ENCODE assay signal across 19 cellular contexts in the genomic region with DNA sequence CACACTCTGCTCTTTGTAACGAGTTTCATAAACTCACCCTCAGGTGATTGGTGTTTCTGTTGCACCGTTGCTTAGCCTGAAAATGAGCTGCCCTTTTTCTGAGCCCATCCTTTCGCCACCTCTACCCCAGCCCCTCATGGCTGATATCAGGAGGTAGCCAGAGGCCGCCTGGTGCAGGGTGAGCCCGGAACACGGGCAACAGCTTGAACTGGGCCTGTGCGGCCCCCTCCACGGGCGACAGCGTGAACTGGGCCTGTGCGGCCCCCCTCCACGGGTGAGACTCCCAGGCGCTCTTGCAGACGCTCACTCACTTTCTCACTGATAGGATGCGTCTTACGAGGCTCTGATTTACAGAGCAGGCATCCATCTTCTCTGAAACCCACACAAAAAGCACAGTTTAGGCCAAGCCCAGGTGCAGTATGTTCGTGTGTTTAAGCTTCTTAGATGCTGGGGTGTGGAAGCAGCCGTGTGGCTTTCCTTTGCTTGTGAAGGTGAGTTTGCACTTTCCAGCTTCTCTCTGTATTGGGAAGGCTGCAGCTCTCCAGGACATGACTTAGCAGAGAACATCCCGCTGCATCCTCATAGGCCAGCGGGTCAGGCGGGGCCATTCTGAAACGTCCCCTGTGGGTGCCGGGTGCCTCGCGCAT.
DNase-seq lines count a peak whose midpoint lies in the region; ATAC-seq and TF ChIP-seq lines count a peak whose summit lies in the region.
"Had no signal": no experiment of that assay in that cellular context is flagged by ENCODE, and none has a peak within 500 bp of the region (broad histone marks: within the 10 kb centered on the region; RNA-seq: fewer than 3 reads in every experiment).

No MANE protein-coding gene starts in this region.

- H3K4me3 ChIP-seq in SK-N-SH (ENCODE audit: low read depth in 2 of 2, low read length in 1 of 2) (no peak overlapping the region), endodermal cell (ENCODE audit: low read length) (no peak overlapping the region), osteoblast (ENCODE audit: insufficient read depth, low read length) (no peak overlapping the region)
- H3K4me3 ChIP-seq: ascending aorta, mucosa of descending colon, SK-N-MC, smooth muscle cell, tibial nerve had no signal

- H3K4ac ChIP-seq in H9 (ENCODE audit: low read depth, low read length), result no peak overlapping the region

- CTCF ChIA-PET in SK-N-SH (lab: Yijun Ruan, JAX), result no interaction called here

- H3K4me1 Mint-ChIP-seq in H9 (peaks cover under 1 to 3% of the 10 kb centered on the region in 2 experiments; a peak in 2 of 4 replicates), endodermal cell (no peaks in the 10 kb centered on the region)

- no peak overlapping the region for H2BK12ac ChIP-seq in H9 (ENCODE audit: insufficient read length, low read depth, low read length)

- no peak overlapping the region for H2BK20ac ChIP-seq in H9 (ENCODE audit: low read depth, low read length, poor library complexity, severe bottlenecking)

- no peak overlapping the region for H3T11ph ChIP-seq in H9 (ENCODE audit: low read length)

- peaks cover 53% of the 10 kb centered on the region for H3K27me3 ChIP-seq in SK-N-SH (ENCODE audit: insufficient read depth)
- H3K27me3 ChIP-seq in H9 (ENCODE audit: insufficient read depth, low read length), result no peaks in the 10 kb centered on the region
- no peaks in the 10 kb centered on the region for H3K27me3 ChIP-seq in endodermal cell (ENCODE audit: control insufficient read depth, insufficient read depth, low read length, poor library complexity, severe bottlenecking)
- no peaks in the 10 kb centered on the region for H3K27me3 ChIP-seq in osteoblast (ENCODE audit: insufficient read depth, low read length)
- H3K27me3 ChIP-seq: ascending aorta, tibial nerve had no signal

- H4K8ac ChIP-seq in H9 (replicated peaks; ENCODE audit: insufficient read length, low read depth, low read length), result no peak overlapping the region

- no peak overlapping the region for H2BK15ac ChIP-seq in H9 (ENCODE audit: low read depth, low read length)

- no peaks in the 10 kb centered on the region for H3K9me2 ChIP-seq in SK-N-SH

- H4K20me1 ChIP-seq in SK-N-SH (ENCODE audit: insufficient read depth) (no peaks in the 10 kb centered on the region), H9 (ENCODE audit: control insufficient read depth, insufficient read depth, insufficient read length) (no peaks in the 10 kb centered on the region), osteoblast (ENCODE audit: insufficient read depth, low read length) (no peaks in the 10 kb centered on the region)

- DNase-seq in SK-N-SH (no peak), H9 (no peak), endodermal cell (no peak), osteoblast (ENCODE audit: insufficient read length, low spot score, missing footprints) (peak; percentile 86), OCI-M1 (lab: John Stamatoyannopoulos, UW) (no peak), SIG-M5 treated with dmso at 0.1 percent for 504 hours (lab: John Stamatoyannopoulos, UW; ENCODE audit: unreplicated experiment) (no peak)
- DNase-seq: activated CD4-positive, alpha-beta T cell treated with anti-CD3 and anti-CD28 coated beads, Interleukin-2, amount 50 U/mL, for 48 hours; NCI-H2029 treated with DMSO at 0.1 percent for 48 hours; NCI-H524 had no signal

- no peak overlapping the region for H2BK120ac ChIP-seq in H9 (ENCODE audit: low read depth, low read length, poor library complexity, severe bottlenecking)

- H3K4me2 ChIP-seq in SK-N-SH, result no peak overlapping the region
- H3K4me2 ChIP-seq in H9 (ENCODE audit: insufficient read depth, insufficient read length, low read length), result no peak overlapping the region
- H3K4me2 ChIP-seq in osteoblast (ENCODE audit: insufficient read depth, low read length), result no peak overlapping the region
- H3K4me2 ChIP-seq: smooth muscle cell had no signal

- no peaks in the 10 kb centered on the region for H3K9me3 Mint-ChIP-seq in H9
- no peaks in the 10 kb centered on the region for H3K9me3 Mint-ChIP-seq in endodermal cell

- H3K23me2 ChIP-seq in H9 (ENCODE audit: insufficient read length, low read depth, low read length, poor library complexity, severe bottlenecking), result no peaks in the 10 kb centered on the region

- H3K4me3 Mint-ChIP-seq in H9 (no peak overlapping the region), endodermal cell (no peak overlapping the region)

- H3K4me1 ChIP-seq in SK-N-SH (ENCODE audit: control insufficient read depth in 1 of 2, insufficient read depth in 2 of 2, low read depth in 1 of 2, low read length in 1 of 2), result no peaks in the 10 kb centered on the region
- H3K4me1 ChIP-seq in H9 (ENCODE audit: insufficient read depth, low read length), result no peaks in the 10 kb centered on the region
- no peaks in the 10 kb centered on the region for H3K4me1 ChIP-seq in endodermal cell (ENCODE audit: control insufficient read depth, insufficient read depth, low read length)
- H3K4me1 ChIP-seq in osteoblast (ENCODE audit: insufficient read depth, low read length), result no peaks in the 10 kb centered on the region
- H3K4me1 ChIP-seq: ascending aorta, parathyroid adenoma had no signal

- POLR2A ChIA-PET in SK-N-SH (lab: Yijun Ruan, JAX), result no interaction called here

- TF ChIP-seq CTCF in SK-N-SH (IDR thresholded peaks at IDR 0.05), result no peak
- TF ChIP-seq CTCF in H9 (conservative IDR thresholded peaks at IDR 0.05), result no peak
- TF ChIP-seq CTCF in endodermal cell (conservative IDR thresholded peaks at IDR 0.05), result no peak
- no peak for TF ChIP-seq CTCF in osteoblast (IDR thresholded peaks at IDR 0.05; ENCODE audit: extremely low read depth, low read depth, low read length)

- no peak overlapping the region for H3K56ac ChIP-seq in H9 (ENCODE audit: insufficient read length, low read depth, low read length)

- WGBS in SK-N-SH (ENCODE audit: low lambda C conversion rate), result 21% methylated on average over 9 of the region's 25 CpGs
- no CpG with 5 or more reads among the region's 25 CpGs for WGBS in H9 (ENCODE audit: extremely low coverage, insufficient read length, low lambda C conversion rate)
- 91 to 96% methylated on average over 23 to 25 of the region's 25 CpGs for WGBS in endodermal cell (ENCODE audit: insufficient coverage in 1 of 2, insufficient read length in 1 of 2), 2 experiments

- H2AFZ ChIP-seq in SK-N-SH (ENCODE audit: low read depth) (no peak overlapping the region), H9 (ENCODE audit: low read length) (no peak overlapping the region), osteoblast (ENCODE audit: low read length) (no peak overlapping the region)
- H2AFZ ChIP-seq: parathyroid adenoma had no signal

- H3K23ac ChIP-seq in H9 (ENCODE audit: insufficient read length, low read depth, low read length), result no peak overlapping the region

- H3K79me1 ChIP-seq in H9 (ENCODE audit: insufficient read depth, low read depth, low read length, poor library complexity, severe bottlenecking), result no peaks in the 10 kb centered on the region

- TF ChIP-seq RAD21 in SK-N-SH (IDR thresholded peaks at IDR 0.05; ENCODE audit: low read length), result no peak

- H3K9me3 ChIP-seq in SK-N-SH, result no peaks in the 10 kb centered on the region
- no peaks in the 10 kb centered on the region for H3K9me3 ChIP-seq in H9 (ENCODE audit: control insufficient read depth, low read depth, low read length)
- H3K9me3 ChIP-seq in endodermal cell (ENCODE audit: control insufficient read depth, low read length), result no peaks in the 10 kb centered on the region
- H3K9me3 ChIP-seq in osteoblast (ENCODE audit: low read depth, low read length), result peaks cover 2% of the 10 kb centered on the region
- H3K9me3 ChIP-seq: ascending aorta, tibial nerve had no signal

- no peak overlapping the region for H2AK5ac ChIP-seq in H9 (ENCODE audit: insufficient read length, low read length)

- H3K79me2 ChIP-seq in SK-N-SH (ENCODE audit: insufficient read depth) (no peaks in the 10 kb centered on the region), H9 (ENCODE audit: insufficient read depth, low read length) (no peaks in the 10 kb centered on the region), osteoblast (ENCODE audit: insufficient read depth, low read length) (no peaks in the 10 kb centered on the region)
- H3K79me2 ChIP-seq: parathyroid adenoma had no signal

- H3K27ac ChIP-seq in SK-N-SH (ENCODE audit: low read depth in 2 of 2, low read length in 1 of 2) (no peak overlapping the region), H9 (ENCODE audit: insufficient read length, low read depth, low read length) (no peak overlapping the region), endodermal cell (ENCODE audit: low read depth, low read length) (peak overlapping the region; percentile 38), osteoblast (ENCODE audit: low read depth, low read length) (no peak overlapping the region)
- H3K27ac ChIP-seq: 22Rv1, ascending aorta, parathyroid adenoma, SK-N-MC, tibial nerve had no signal

- ATAC-seq in SK-N-SH treated with all-trans-retinoic acid at 6 μM for 48 hours, result peak; percentile 17; the same call in 1 of the 3 replicates
- ATAC-seq in HG02885 (IDR thresholded peaks at IDR 0.05; ENCODE audit: poor library complexity, unreplicated experiment), result no peak
- ATAC-seq: left colon, mucosa of descending colon had no signal

- no peaks in the 10 kb centered on the region; a peak in 1 of 7 replicates for H3K36me3 Mint-ChIP-seq in H9 (ENCODE audit: insufficient read depth in 1 of 3, low read depth in 3 of 3)
- peaks cover 10% of the 10 kb centered on the region for H3K36me3 Mint-ChIP-seq in endodermal cell (ENCODE audit: low read depth)

- no peak overlapping the region for H3K18ac ChIP-seq in H9 (ENCODE audit: insufficient read length, low read depth, low read length)

- H3K27ac Mint-ChIP-seq in H9, result peak overlapping the region in 2 of 3 experiments; percentile 37 to 90; a peak in 2 of 7 replicates
- peak overlapping the region; percentile 79 for H3K27ac Mint-ChIP-seq in endodermal cell

- no peak overlapping the region for H2BK5ac ChIP-seq in H9 (ENCODE audit: insufficient read length, low read length)

- no peaks in the 10 kb centered on the region for H3K27me3 Mint-ChIP-seq in H9 (ENCODE audit: low read depth)
- no peaks in the 10 kb centered on the region for H3K27me3 Mint-ChIP-seq in endodermal cell (ENCODE audit: insufficient read depth)

- H3K36me3 ChIP-seq in SK-N-SH (replicated peaks in 1 of 2; ENCODE audit: control insufficient read depth in 1 of 2, insufficient read depth in 2 of 2, low read length in 1 of 2) (no peaks in the 10 kb centered on the region), endodermal cell (ENCODE audit: control insufficient read depth, insufficient read depth, low read length) (no peaks in the 10 kb centered on the region), osteoblast (ENCODE audit: insufficient read depth, low read length) (no peaks in the 10 kb centered on the region)

- H3F3A ChIP-seq in SK-N-SH (replicated peaks; ENCODE audit: insufficient read depth), result no peaks in the 10 kb centered on the region

- H3K9ac ChIP-seq in SK-N-SH (no peak overlapping the region), H9 (ENCODE audit: extremely low read depth, insufficient read length, low read length) (no peak overlapping the region), endodermal cell (ENCODE audit: extremely low read depth, low read length, poor library complexity, severe bottlenecking) (no peak overlapping the region)
- H3K9ac ChIP-seq: parathyroid adenoma had no signal

- no peak overlapping the region; the same call in 1 of the 2 replicates for H3K14ac ChIP-seq in H9 (ENCODE audit: insufficient read depth, low read length)

- TF ChIP-seq EP300 in SK-N-SH (IDR thresholded peaks at IDR 0.05; ENCODE audit: borderline replicate concordance in 1 of 2, low read depth in 1 of 2, low read length in 1 of 2), result no peak

- H4K91ac ChIP-seq in H9 (ENCODE audit: insufficient read length, low read depth, low read length), result no peak overlapping the region

- no peak overlapping the region for H4K5ac ChIP-seq in H9 (ENCODE audit: insufficient read length, low read depth, low read length)
